In the genomic region with DNA sequence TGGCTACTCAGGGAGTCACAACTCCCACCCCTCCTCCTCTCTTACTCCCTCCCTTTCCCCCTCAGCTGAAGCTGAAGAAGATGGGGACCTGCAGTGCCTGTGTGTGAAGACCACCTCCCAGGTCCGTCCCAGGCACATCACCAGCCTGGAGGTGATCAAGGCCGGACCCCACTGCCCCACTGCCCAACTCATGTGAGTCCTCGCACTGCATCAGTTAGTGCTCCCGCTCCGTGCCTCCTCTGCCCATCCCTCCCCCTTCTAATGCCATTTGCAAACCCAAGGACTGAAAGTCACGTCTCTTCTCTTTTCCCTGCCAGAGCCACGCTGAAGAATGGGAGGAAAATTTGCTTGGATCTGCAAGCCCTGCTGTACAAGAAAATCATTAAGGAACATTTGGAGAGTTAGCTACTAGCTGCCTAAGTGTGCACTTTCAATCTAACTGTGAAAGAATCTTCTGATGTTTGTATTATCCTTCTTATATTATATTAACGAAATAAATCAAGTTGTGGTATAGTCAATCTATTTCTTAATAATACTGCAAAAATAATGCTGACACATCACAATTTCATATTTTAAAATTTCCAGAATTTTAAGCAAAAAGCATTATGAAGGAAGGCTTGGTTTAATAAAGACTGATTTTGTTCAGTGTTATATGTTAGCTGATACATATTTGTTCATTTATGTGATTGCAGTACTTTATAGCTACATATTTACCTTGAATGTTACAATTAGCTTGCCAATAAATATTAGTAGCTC, we compare ENCODE assay signal across 1 cellular context.
TF ChIP-seq lines count a peak whose summit lies in the region.

No MANE protein-coding gene starts in this region.

TF ChIP-seq in GM23338, 12 proteins besides CTCF, POLR2A, EP300 and RAD21:
- no peak for TF ChIP-seq ZNF114 (CRISPR knock-in tag; IDR thresholded peaks at IDR 0.05)
- TF ChIP-seq POLR2AphosphoS5 (IDR thresholded peaks at IDR 0.05; ENCODE audit: low read depth): no peak
- TF ChIP-seq EZH2 (IDR thresholded peaks at IDR 0.05; ENCODE audit: low read depth, unreplicated experiment): no peak
- TF ChIP-seq NANOG (IDR thresholded peaks at IDR 0.05; ENCODE audit: borderline replicate concordance): no peak
- no peak for TF ChIP-seq STAT1 (IDR thresholded peaks at IDR 0.05; ENCODE audit: unreplicated experiment)
